ENCODE assay signal across 15 cellular contexts in the genomic region with DNA sequence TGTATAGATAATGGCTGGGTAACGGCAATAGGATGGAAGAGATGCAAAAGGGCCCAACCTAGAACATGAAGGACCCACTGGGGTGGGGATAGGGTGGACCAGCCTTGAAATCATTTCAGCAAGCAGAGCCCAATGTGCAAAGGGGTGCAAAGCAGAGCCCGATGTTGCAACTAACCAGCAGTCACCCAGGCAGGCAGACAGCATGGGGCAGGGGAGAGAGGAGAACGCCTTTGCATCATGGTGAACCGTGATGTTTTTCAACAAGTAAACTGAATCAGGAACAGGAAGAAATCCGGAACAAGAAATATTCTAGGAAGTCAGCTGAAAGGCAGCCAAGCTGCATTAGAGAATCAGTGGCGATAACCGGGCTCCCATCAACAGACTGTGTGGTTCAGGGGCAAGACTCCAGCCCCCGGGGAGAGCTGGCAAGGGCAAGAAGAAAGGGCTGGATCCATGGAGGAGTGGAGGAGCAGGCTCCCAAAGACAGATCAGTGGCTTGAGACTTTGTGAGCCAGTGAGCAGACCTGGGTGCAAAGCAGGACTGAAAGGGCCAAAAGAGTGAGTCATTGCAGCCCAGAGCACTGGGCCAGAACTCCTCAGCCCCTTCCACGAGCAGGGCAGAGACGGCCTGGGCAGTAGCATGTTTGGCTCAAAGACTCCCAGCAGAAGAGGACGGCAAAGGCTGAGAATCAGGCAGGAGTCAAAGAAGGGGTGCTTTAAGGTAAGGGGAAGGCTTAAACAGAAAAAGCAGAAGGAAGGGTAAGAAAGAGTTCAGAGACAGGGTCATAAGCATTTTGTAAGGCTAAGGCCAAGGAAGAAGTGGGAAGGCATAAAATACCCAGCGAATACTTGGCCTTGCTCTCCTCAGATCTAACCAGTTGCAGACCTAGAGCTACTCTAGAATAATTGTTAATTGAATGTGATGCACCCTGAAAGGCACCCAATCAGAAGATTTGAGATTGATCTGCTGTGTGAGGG.
DNase-seq lines count a peak whose midpoint lies in the region; ATAC-seq and TF ChIP-seq lines count a peak whose summit lies in the region.
"Had no signal": no experiment of that assay in that cellular context is flagged by ENCODE, and none has a peak within 500 bp of the region (broad histone marks: within the 10 kb centered on the region; RNA-seq: fewer than 3 reads in every experiment).

No MANE protein-coding gene starts in this region.

- DNase-seq in Right ventricle myocardium inferior (ENCODE audit: missing footprints), result no peak
- DNase-seq in cardiac septum (ENCODE audit: low spot score), result no peak
- peak; percentile 17 to 19 for DNase-seq in fibroblast of lung (ENCODE audit: low read depth in 2 of 2)
- peak; percentile 75 to 80 for DNase-seq in aorta
- DNase-seq in stimulated activated CD4-positive, alpha-beta T cell treated with anti-CD3 and anti-CD28 coated beads, Interleukin-12 subunit alpha, Interleukin-12 subunit beta, amount 100 ng/mL, for 4 hours, result no peak
- no peak for DNase-seq in stimulated activated CD4-positive, alpha-beta T cell treated with anti-CD3 and anti-CD28 coated beads, Interleukin-4, amount 100 ng/mL, for 1 hour
- DNase-seq in posterior cingulate gyrus, result no peak
- DNase-seq: activated CD4-positive, alpha-beta T cell treated with anti-CD3 and anti-CD28 coated beads, Interleukin-2, amount 10 ng/mL, durations not matched to agents 24 days and 14 days; activated naive CD4-positive, alpha-beta T cell treated with Interleukin-2 at 50 U/mL for 16 hours; NCI-H1105; stimulated activated CD4-positive, alpha-beta T cell treated with anti-CD3 and anti-CD28 coated beads, Interleukin-15, amount 100 ng/mL, for 24 hours had no signal

- H3K4me1 ChIP-seq in fibroblast of lung (ENCODE audit: control insufficient read depth, extremely low read depth, insufficient read depth, low read length) (no peaks in the 10 kb centered on the region), mucosa of rectum (ENCODE audit: control insufficient read depth in 2 of 2, insufficient read depth in 2 of 2, low read length in 2 of 2) (no peaks in the 10 kb centered on the region), aorta (ENCODE audit: control insufficient read depth in 1 of 2, insufficient read depth in 2 of 2, low read length in 2 of 2) (no peaks in the 10 kb centered on the region)
- H3K4me1 ChIP-seq: A549 had no signal

- H3K4me3 ChIP-seq in fibroblast of lung (replicated peaks in 1 of 4; ENCODE audit: control extremely low read depth in 1 of 4, insufficient read depth in 1 of 4, low read depth in 3 of 4, low read length in 4 of 4) (no peak overlapping the region), mucosa of rectum (ENCODE audit: low read length in 2 of 2) (no peak overlapping the region), aorta (ENCODE audit: low read length in 2 of 2) (no peak overlapping the region)
- H3K4me3 ChIP-seq: A549, hepatocyte, SK-N-MC had no signal

- H3K9ac ChIP-seq in fibroblast of lung (ENCODE audit: insufficient read depth, low read length), result no peak overlapping the region
- H3K9ac ChIP-seq in mucosa of rectum (ENCODE audit: low read depth in 1 of 2, low read length in 2 of 2), result no peak overlapping the region

- intact Hi-C loops in Right ventricle myocardium inferior (cut with DNase I), result no loop called here
- intact Hi-C loops in cardiac septum (cut with DNase I), result no loop called here
- intact Hi-C loops in aorta (cut with DNase I), result no loop called here
- intact Hi-C loops in posterior cingulate gyrus (cut with DNase I), result no loop called here

- no peaks in the 10 kb centered on the region for H4K20me1 ChIP-seq in fibroblast of lung (ENCODE audit: control insufficient read depth, extremely low read depth, insufficient read depth, low read length)

- H3K36me3 ChIP-seq in fibroblast of lung (ENCODE audit: control insufficient read depth, insufficient read depth, low read length) (no peaks in the 10 kb centered on the region), mucosa of rectum (ENCODE audit: control insufficient read depth in 2 of 2, insufficient read depth in 2 of 2, low read length in 2 of 2) (no peaks in the 10 kb centered on the region), aorta (ENCODE audit: control insufficient read depth in 1 of 2, insufficient read depth in 2 of 2, low read length in 1 of 2) (no peaks in the 10 kb centered on the region)

- H3K9me3 ChIP-seq in fibroblast of lung (ENCODE audit: control insufficient read depth, insufficient read depth, low read depth, low read length) (no peaks in the 10 kb centered on the region), mucosa of rectum (ENCODE audit: control insufficient read depth in 2 of 2, low read length in 2 of 2) (no peaks in the 10 kb centered on the region), aorta (ENCODE audit: control insufficient read depth, low read length) (no peaks in the 10 kb centered on the region)
- H3K9me3 ChIP-seq: A549 had no signal

- no peaks in the 10 kb centered on the region for H3K79me2 ChIP-seq in fibroblast of lung (ENCODE audit: control insufficient read depth, insufficient read depth, low read length)
- H3K79me2 ChIP-seq: hepatocyte had no signal

- no peaks in the 10 kb centered on the region for H3K27me3 ChIP-seq in fibroblast of lung (ENCODE audit: control insufficient read depth, insufficient read depth, low read length)
- no peaks in the 10 kb centered on the region for H3K27me3 ChIP-seq in mucosa of rectum (ENCODE audit: control insufficient read depth in 2 of 2, insufficient read depth in 2 of 2, low read length in 2 of 2)
- H3K27me3 ChIP-seq in aorta (ENCODE audit: control insufficient read depth in 1 of 2, insufficient read depth in 2 of 2, low read length in 1 of 2), result no peaks in the 10 kb centered on the region
- H3K27me3 ChIP-seq: hepatocyte had no signal

- ATAC-seq in Right ventricle myocardium inferior (peak; percentile 95), aorta (ENCODE audit: low FRiP score) (peak; percentile 85)
- ATAC-seq: A549 had no signal

- no peak for TF ChIP-seq CTCF in fibroblast of lung (conservative IDR thresholded peaks at IDR 0.05 in 1 of 2, IDR thresholded peaks at IDR 0.05 in 1 of 2; ENCODE audit: low read depth in 1 of 2, low read length in 2 of 2)

- H2AFZ ChIP-seq in fibroblast of lung (ENCODE audit: low read length), result peak overlapping the region; percentile 63
- H2AFZ ChIP-seq: hepatocyte had no signal

- WGBS in aorta, 2 donors, result 29 to 30% methylated on average over 12 of the region's 12 CpGs

- peak overlapping the region; percentile 65 for H3K4me2 ChIP-seq in fibroblast of lung (ENCODE audit: extremely low read depth, insufficient read depth, low read length)
- H3K4me2 ChIP-seq: A549, hepatocyte had no signal

- H3K27ac ChIP-seq in fibroblast of lung (ENCODE audit: insufficient read depth, low read length) (no peak overlapping the region), mucosa of rectum (ENCODE audit: low read depth in 2 of 2, low read length in 2 of 2) (peak overlapping the region; percentile 35 to 41), aorta (ENCODE audit: low read depth in 1 of 2, low read length in 2 of 2) (peak overlapping the region in 1 of 2 donors; percentile 4)
- H3K27ac ChIP-seq: A549, hepatocyte, SK-N-MC had no signal

Comparison
In these comparisons a context has a peak if more than half of its experiments do, and no peak if none do; other contexts are left out.
1. DNase-seq: peak in fibroblast of lung (2 of 2) and aorta (2 of 2); none in Right ventricle myocardium inferior (single experiment), cardiac septum (single experiment), stimulated activated CD4-positive, alpha-beta T cell treated with anti-CD3 and anti-CD28 coated beads, Interleukin-12 subunit alpha, Interleukin-12 subunit beta, amount 100 ng/mL, for 4 hours (single experiment), stimulated activated CD4-positive, alpha-beta T cell treated with anti-CD3 and anti-CD28 coated beads, Interleukin-4, amount 100 ng/mL, for 1 hour (single experiment) and posterior cingulate gyrus (0 of 10).